ENCODE assay signal across 22 cellular contexts in the genomic region with DNA sequence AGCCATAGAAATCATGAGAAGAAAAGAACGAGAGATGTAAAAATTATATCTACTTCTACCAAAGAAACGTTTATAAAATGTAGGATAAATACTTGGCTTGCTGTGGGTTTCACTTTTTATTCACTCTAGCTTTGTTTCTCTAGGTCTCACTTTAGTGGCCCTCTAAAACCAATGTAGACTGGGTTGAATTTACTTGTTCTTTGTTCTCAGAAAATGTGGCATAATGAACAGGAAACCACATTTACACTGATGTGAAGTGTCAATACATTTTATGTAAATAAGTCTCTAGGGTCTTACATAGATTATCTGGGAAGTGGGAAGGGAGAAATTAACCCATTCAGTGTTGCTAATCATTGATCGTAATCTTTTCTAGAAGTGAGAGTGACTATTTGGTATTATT. TPM values are rescaled to one million over a fixed set of nuclear protein-coding genes. Genes with fewer than 3 reads are reported as not detected.
A peak's percentile ranks its signal among the peaks of the same experiment; 100 is the strongest.
DNase-seq lines count a peak whose midpoint lies in the region; FAIRE-seq and TF ChIP-seq lines count a peak whose summit lies in the region.
"Had no signal": no experiment of that assay in that cellular context is flagged by ENCODE, and none has a peak within 500 bp of the region (broad histone marks: within the 10 kb centered on the region; RNA-seq: fewer than 3 reads in every experiment).

No MANE protein-coding gene starts in this region.

- H3K9me3 ChIP-seq in neural cell (ENCODE audit: low read length) (no peaks in the 10 kb centered on the region), tibial artery (no peaks in the 10 kb centered on the region)
- H3K9me3 ChIP-seq: A549; BLaER1 treated with 17β-estradiol and CSF1 and Interleukin-3, amounts not matched to agents 10 nM and 100 nM had no signal

- CTCF ChIA-PET in activated CD4-positive, alpha-beta memory T cell treated with anti-CD3 and anti-CD28 coated beads for 36 hours (lab: Charles Lee), result no interaction called here

- peak overlapping the region; percentile 9 for H3K4me2 ChIP-seq in neural cell (ENCODE audit: low read length)
- H3K4me2 ChIP-seq: A549 had no signal

- no peak overlapping the region for H3K27ac Mint-ChIP-seq in activated CD4-positive, alpha-beta memory T cell treated with anti-CD3 and anti-CD28 coated beads for 36 hours
- H3K27ac Mint-ChIP-seq: CD8-positive, alpha-beta memory T cell; HFFc6; T-cell had no signal

- H3F3A ChIP-seq in neural cell (ENCODE audit: insufficient read depth, low read length, poor library complexity, severe bottlenecking), result no peaks in the 10 kb centered on the region

- no peaks in the 10 kb centered on the region for H3K36me3 ChIP-seq in neural cell (ENCODE audit: insufficient read depth, low read length)
- no peaks in the 10 kb centered on the region for H3K36me3 ChIP-seq in tibial artery
- H3K36me3 ChIP-seq: BLaER1 treated with 17β-estradiol and CSF1 and Interleukin-3, amounts not matched to agents 10 nM and 100 nM had no signal

- POLR2A ChIA-PET in activated CD4-positive, alpha-beta memory T cell treated with anti-CD3 and anti-CD28 coated beads for 36 hours (lab: Charles Lee), result no interaction called here

- no peak overlapping the region for H3K9ac ChIP-seq in neural cell (ENCODE audit: low read length)
- H3K9ac ChIP-seq: BLaER1 treated with 17β-estradiol and CSF1 and Interleukin-3, amounts not matched to agents 10 nM and 100 nM had no signal

- DNase-seq in NCI-H345 (lab: John Stamatoyannopoulos, UW) (peak; percentile 4), NCI-H345 treated with DMSO at 0.1 percent for 48 hours (lab: John Stamatoyannopoulos, UW; ENCODE audit: unreplicated experiment) (no peak), NCI-H748 treated with DMSO at 0.1 percent for 48 hours (lab: John Stamatoyannopoulos, UW) (peak; percentile 38), H54 (ENCODE audit: insufficient read length, low spot score) (no peak), tibial artery (no peak)
- peak; percentile 6 for DNase-seq in Jurkat, Clone E6-1 (ENCODE audit: low read depth, low spot score)
- DNase-seq in activated CD4-positive, alpha-beta memory T cell treated with anti-CD3 and anti-CD28 coated beads for 36 hours, result no peak
- DNase-seq: CD8-positive, alpha-beta memory T cell; DND-41; HFFc6; NCI-H1048; NCI-H1694 treated with DMSO at 0.1 percent for 48 hours; NCI-H510A; RPMI8226; SIG-M5; T-cell had no signal

- H3K4me1 Mint-ChIP-seq in activated CD4-positive, alpha-beta memory T cell treated with anti-CD3 and anti-CD28 coated beads for 36 hours (ENCODE audit: low read depth), result no peaks in the 10 kb centered on the region
- H3K4me1 Mint-ChIP-seq: T-cell had no signal

- intact Hi-C loops in activated CD4-positive, alpha-beta memory T cell treated with anti-CD3 and anti-CD28 coated beads for 36 hours (cut with micrococcal nuclease), result no loop called here
- intact Hi-C loops in tibial artery (cut with DNase I; ENCODE audit: low total_unique reads), result no loop called here

- no peak overlapping the region for H3K4me3 Mint-ChIP-seq in activated CD4-positive, alpha-beta memory T cell treated with anti-CD3 and anti-CD28 coated beads for 36 hours
- H3K4me3 Mint-ChIP-seq: CD8-positive, alpha-beta memory T cell; HFFc6; T-cell had no signal

- H3K27me3 Mint-ChIP-seq in activated CD4-positive, alpha-beta memory T cell treated with anti-CD3 and anti-CD28 coated beads for 36 hours, result no peaks in the 10 kb centered on the region
- H3K27me3 Mint-ChIP-seq: T-cell had no signal

- TF ChIP-seq RAD21 in neural cell (conservative IDR thresholded peaks at IDR 0.05), result no peak

- no peaks in the 10 kb centered on the region for H3K79me2 ChIP-seq in neural cell (replicated peaks; ENCODE audit: insufficient read depth, low read length)

- no peaks in the 10 kb centered on the region for H3K36me3 Mint-ChIP-seq in activated CD4-positive, alpha-beta memory T cell treated with anti-CD3 and anti-CD28 coated beads for 36 hours
- H3K36me3 Mint-ChIP-seq: CD8-positive, alpha-beta memory T cell; T-cell had no signal

- FAIRE-seq in H54 (lab: Jason Lieb, UNC), result no peak
- FAIRE-seq: A549 had no signal

- no peak for TF ChIP-seq POLR2A in H54 (IDR thresholded peaks at IDR 0.05; ENCODE audit: low read depth, low read length)

- H4K20me1 ChIP-seq in neural cell (ENCODE audit: insufficient read depth), result no peaks in the 10 kb centered on the region
- H4K20me1 ChIP-seq: BLaER1 treated with 17β-estradiol and CSF1 and Interleukin-3, amounts not matched to agents 10 nM and 100 nM had no signal

- H3K9me2 ChIP-seq in neural cell (ENCODE audit: insufficient read depth, low read length), result no peaks in the 10 kb centered on the region

- H3K27ac ChIP-seq in neural cell (ENCODE audit: low read length), result peak overlapping the region; percentile 73
- H3K27ac ChIP-seq in tibial artery, result no peak overlapping the region
- H3K27ac ChIP-seq: A549; BLaER1 treated with 17β-estradiol and CSF1 and Interleukin-3, amounts not matched to agents 10 nM and 100 nM had no signal

- TF ChIP-seq CTCF in neural cell (IDR thresholded peaks at IDR 0.05; ENCODE audit: poor library complexity, severe bottlenecking) (no peak), tibial artery (IDR thresholded peaks at IDR 0.05) (no peak)

- TF ChIP-seq EP300 in neural cell (conservative IDR thresholded peaks at IDR 0.05; ENCODE audit: poor library complexity, severe bottlenecking), result no peak

- H3K27me3 ChIP-seq in neural cell (ENCODE audit: insufficient read depth, low read depth, low read length) (no peaks in the 10 kb centered on the region), tibial artery (no peaks in the 10 kb centered on the region)
- H3K27me3 ChIP-seq: BLaER1 treated with 17β-estradiol and CSF1 and Interleukin-3, amounts not matched to agents 10 nM and 100 nM had no signal

- H3K4me3 ChIP-seq in Jurkat, Clone E6-1 (ENCODE audit: low read length), result no peak overlapping the region
- H3K4me3 ChIP-seq in neural cell (ENCODE audit: low read length), result no peak overlapping the region
- no peak overlapping the region for H3K4me3 ChIP-seq in tibial artery
- H3K4me3 ChIP-seq: A549; BLaER1 treated with 17β-estradiol and CSF1 and Interleukin-3, amounts not matched to agents 10 nM and 100 nM had no signal

- no peaks in the 10 kb centered on the region for H3K9me3 Mint-ChIP-seq in activated CD4-positive, alpha-beta memory T cell treated with anti-CD3 and anti-CD28 coated beads for 36 hours

- H2AFZ ChIP-seq in neural cell (ENCODE audit: low read depth, low read length), result no peak overlapping the region

- H3K4me1 ChIP-seq in tibial artery, result no peaks in the 10 kb centered on the region
- H3K4me1 ChIP-seq: A549 had no signal

TF ChIP-seq in neural cell, 6 proteins besides CTCF, POLR2A, EP300 and RAD21:
- TF ChIP-seq TAF1 (IDR thresholded peaks at IDR 0.05; ENCODE audit: low read depth), result no peak
- TF ChIP-seq POLR2AphosphoS5 (IDR thresholded peaks at IDR 0.05), result peak; percentile 26
- no peak for TF ChIP-seq MXI1 (conservative IDR thresholded peaks at IDR 0.05; ENCODE audit: poor library complexity, severe bottlenecking)
- TF ChIP-seq EZH2 (IDR thresholded peaks at IDR 0.05; ENCODE audit: borderline replicate concordance, insufficient read depth, low read length, poor library complexity, severe bottlenecking), result no peak
- TF ChIP-seq, protein P1, sequence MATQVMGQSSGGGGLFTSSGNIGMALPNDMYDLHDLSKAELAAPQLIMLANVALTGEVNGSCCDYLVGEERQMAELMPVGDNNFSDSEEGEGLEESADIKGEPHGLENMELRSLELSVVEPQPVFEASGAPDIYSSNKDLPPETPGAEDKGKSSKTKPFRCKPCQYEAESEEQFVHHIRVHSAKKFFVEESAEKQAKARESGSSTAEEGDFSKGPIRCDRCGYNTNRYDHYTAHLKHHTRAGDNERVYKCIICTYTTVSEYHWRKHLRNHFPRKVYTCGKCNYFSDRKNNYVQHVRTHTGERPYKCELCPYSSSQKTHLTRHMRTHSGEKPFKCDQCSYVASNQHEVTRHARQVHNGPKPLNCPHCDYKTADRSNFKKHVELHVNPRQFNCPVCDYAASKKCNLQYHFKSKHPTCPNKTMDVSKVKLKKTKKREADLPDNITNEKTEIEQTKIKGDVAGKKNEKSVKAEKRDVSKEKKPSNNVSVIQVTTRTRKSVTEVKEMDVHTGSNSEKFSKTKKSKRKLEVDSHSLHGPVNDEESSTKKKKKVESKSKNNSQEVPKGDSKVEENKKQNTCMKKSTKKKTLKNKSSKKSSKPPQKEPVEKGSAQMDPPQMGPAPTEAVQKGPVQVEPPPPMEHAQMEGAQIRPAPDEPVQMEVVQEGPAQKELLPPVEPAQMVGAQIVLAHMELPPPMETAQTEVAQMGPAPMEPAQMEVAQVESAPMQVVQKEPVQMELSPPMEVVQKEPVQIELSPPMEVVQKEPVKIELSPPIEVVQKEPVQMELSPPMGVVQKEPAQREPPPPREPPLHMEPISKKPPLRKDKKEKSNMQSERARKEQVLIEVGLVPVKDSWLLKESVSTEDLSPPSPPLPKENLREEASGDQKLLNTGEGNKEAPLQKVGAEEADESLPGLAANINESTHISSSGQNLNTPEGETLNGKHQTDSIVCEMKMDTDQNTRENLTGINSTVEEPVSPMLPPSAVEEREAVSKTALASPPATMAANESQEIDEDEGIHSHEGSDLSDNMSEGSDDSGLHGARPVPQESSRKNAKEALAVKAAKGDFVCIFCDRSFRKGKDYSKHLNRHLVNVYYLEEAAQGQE (IDR thresholded peaks at IDR 0.05; ENCODE audit: borderline replicate concordance), result no peak
- TF ChIP-seq SMC3 (conservative IDR thresholded peaks at IDR 0.05; ENCODE audit: poor library complexity), result no peak
TF ChIP-seq in neural cell: peak in this region for 1.

RNA-seq across cellular contexts. Expression of a gene that starts 58.9 kb away (rescaled TPM):
- 0.39 TPM for polyA plus RNA-seq in Jurkat, Clone E6-1 (2012; ENCODE audit: insufficient read depth, insufficient read length)
- polyA plus RNA-seq in neural cell, result 135 and 157 TPM in 2 replicates
- polyA minus RNA-seq in neural cell, result 192 and 213 TPM in 2 replicates
- not detected for total RNA-seq in activated CD4-positive, alpha-beta memory T cell treated with anti-CD3 and anti-CD28 coated beads for 36 hours
- total RNA-seq: CD8-positive, alpha-beta memory T cell; G401; H4; HFFc6; M059J; T-cell had no signal
- polyA plus RNA-seq: CD8-positive, alpha-beta memory T cell had no signal

Comparison
In these comparisons a context has a peak if more than half of its experiments do, and no peak if none do; other contexts are left out.
1. DNase-seq: peak in NCI-H345 (single experiment), Jurkat, Clone E6-1 (single experiment) and NCI-H748 treated with DMSO at 0.1 percent for 48 hours (single experiment); none in NCI-H345 treated with DMSO at 0.1 percent for 48 hours (single experiment), H54 (single experiment), activated CD4-positive, alpha-beta memory T cell treated with anti-CD3 and anti-CD28 coated beads for 36 hours (single experiment) and tibial artery (0 of 2).